9 cellular contexts compared by ENCODE assay signal in genomic region chr10:124619802-124620490, GRCh38.
DNase-seq lines count a peak whose midpoint lies in the region; ATAC-seq and TF ChIP-seq lines count a peak whose summit lies in the region.
"Had no signal": no experiment of that assay in that cellular context is flagged by ENCODE, and none has a peak within 500 bp of the region (broad histone marks: within the 10 kb centered on the region; RNA-seq: fewer than 3 reads in every experiment).

No MANE protein-coding gene starts in this region.

- intact Hi-C loops in stomach (cut with DNase I; ENCODE audit: low total_unique reads) = no loop called here

- 71 to 75% (median 73%) methylated on average over 22 to 26 of the region's 26 CpGs for WGBS in stomach, 5 donors

- no peak for TF ChIP-seq POLR2A in stomach (IDR thresholded peaks at IDR 0.05)

- no peaks in the 10 kb centered on the region for H3K9me3 ChIP-seq in stomach

- no peak for DNase-seq in stomach
- no peak for DNase-seq in NCI-H1105 (lab: John Stamatoyannopoulos, UW)
- DNase-seq in endothelial cell (ENCODE audit: low spot score) = no peak
- no peak for DNase-seq in WTC11 (ENCODE audit: low spot score)
- DNase-seq: HFFc6 had no signal

- no peaks in the 10 kb centered on the region for H3K27me3 ChIP-seq in stomach

- H3K9me3 Mint-ChIP-seq in endothelial cell (ENCODE audit: unreplicated experiment) (no peaks in the 10 kb centered on the region), WTC11 (no peaks in the 10 kb centered on the region)
- H3K9me3 Mint-ChIP-seq: HFFc6 had no signal

- no peak overlapping the region for H3K4me3 ChIP-seq in stomach
- H3K4me3 ChIP-seq: coronary artery had no signal

- no peak for TF ChIP-seq CTCF in stomach (IDR thresholded peaks at IDR 0.05)
- TF ChIP-seq CTCF in endothelial cell (IDR thresholded peaks at IDR 0.05; ENCODE audit: unreplicated experiment) = no peak
- no peak for TF ChIP-seq CTCF in WTC11 (IDR thresholded peaks at IDR 0.05)

- peak overlapping the region; percentile 59 for H3K27ac ChIP-seq in angular gyrus (ENCODE audit: low read depth, low read length)
- H3K27ac ChIP-seq in stomach = peak overlapping the region in 3 of 5 donors; percentile 52 to 61 (median 57)
- H3K27ac ChIP-seq: coronary artery had no signal

- TF ChIP-seq EP300 in stomach (IDR thresholded peaks at IDR 0.05) = no peak

- H3K4me3 Mint-ChIP-seq in endothelial cell (ENCODE audit: unreplicated experiment) (no peak overlapping the region), WTC11 (no peak overlapping the region)
- H3K4me3 Mint-ChIP-seq: HFFc6 had no signal

- H3K27ac Mint-ChIP-seq in endothelial cell (ENCODE audit: unreplicated experiment) (no peak overlapping the region), WTC11 (no peak overlapping the region)
- H3K27ac Mint-ChIP-seq: HFFc6 had no signal

- H3K36me3 Mint-ChIP-seq in endothelial cell (ENCODE audit: low read depth, unreplicated experiment) = peaks cover 5% of the 10 kb centered on the region
- no peaks in the 10 kb centered on the region for H3K36me3 Mint-ChIP-seq in WTC11

- H3K4me1 Mint-ChIP-seq in endothelial cell (ENCODE audit: unreplicated experiment) = no peaks in the 10 kb centered on the region
- peaks cover 14% of the 10 kb centered on the region for H3K4me1 Mint-ChIP-seq in WTC11

- peaks cover 12% of the 10 kb centered on the region for H3K27me3 Mint-ChIP-seq in endothelial cell (ENCODE audit: unreplicated experiment)
- H3K27me3 Mint-ChIP-seq in WTC11 (ENCODE audit: low read depth) = no peaks in the 10 kb centered on the region

- peaks cover 14 to 47% (median 41%) of the 10 kb centered on the region in 4 donors for H3K4me1 ChIP-seq in stomach

- POLR2A ChIA-PET in WTC11 (lab: Charles Lee) = no interaction called here

- CTCF ChIA-PET in WTC11 (lab: Charles Lee) = interaction anchor here (0.8 to 1.6 kb wide), 5 partner anchors 12 to 121 kb away, joined by 3 to 6 read pairs (median 3); no protein-coding TSS in a partner anchor

- H3K36me3 ChIP-seq in stomach = peaks cover 11 to 64% (median 49%) of the 10 kb centered on the region in 4 donors

- peak; percentile 54 for ATAC-seq in GM18909 (IDR thresholded peaks at IDR 0.05; ENCODE audit: poor library complexity, unreplicated experiment)
- ATAC-seq in HG02870 (IDR thresholded peaks at IDR 0.05; ENCODE audit: unreplicated experiment) = peak; percentile 49
- ATAC-seq in WTC11 = no peak

TF ChIP-seq in WTC11, 78 proteins besides CTCF, POLR2A, EP300 and RAD21:
- TF ChIP-seq ZNF396 (CRISPR knock-in tag; IDR thresholded peaks at IDR 0.05; ENCODE audit: borderline replicate concordance) = no peak
- no peak for TF ChIP-seq SOX15 (CRISPR knock-in tag; IDR thresholded peaks at IDR 0.05)
- no peak for TF ChIP-seq NR1H2 (CRISPR knock-in tag; IDR thresholded peaks at IDR 0.05)
- TF ChIP-seq RORB (CRISPR knock-in tag; IDR thresholded peaks at IDR 0.05) = no peak
